Comparison of ENCODE assay signal across 31 cellular contexts in genomic region chr18:79873449-79874110, GRCh38.
DNase-seq lines count a peak whose midpoint lies in the region; ATAC-seq and TF ChIP-seq lines count a peak whose summit lies in the region.
"Had no signal": no experiment of that assay in that cellular context is flagged by ENCODE, and none has a peak within 500 bp of the region (broad histone marks: within the 10 kb centered on the region; RNA-seq: fewer than 3 reads in every experiment).

No MANE protein-coding gene starts in this region.

- H3K4me1 ChIP-seq in heart left ventricle, result no peaks in the 10 kb centered on the region
- H3K4me1 ChIP-seq in endodermal cell (ENCODE audit: control insufficient read depth, insufficient read depth, low read length), result no peaks in the 10 kb centered on the region
- H3K4me1 ChIP-seq: Caco-2, left lung, SJSA1, upper lobe of left lung had no signal

- WGBS in heart left ventricle, 4 donors, result 52 to 71% (median 67%) methylated on average over 27 to 34 of the region's 34 CpGs
- 81 to 85% methylated on average over 16 to 34 of the region's 34 CpGs for whole genome bisulfite sequencing in endodermal cell (ENCODE audit: insufficient coverage in 1 of 2, insufficient read length in 1 of 2), 2 experiments

- TF ChIP-seq POLR2A in heart left ventricle (IDR thresholded peaks at IDR 0.05), result no peak

- H3K4me3 Mint-ChIP-seq in endodermal cell (no peak overlapping the region), nephron (peak overlapping the region in 1 of 3 experiments; percentile 44)
- H3K4me3 Mint-ChIP-seq: activated CD8-positive, alpha-beta T cell treated with anti-CD3 and anti-CD28 coated beads, Interleukin-2, amount 10 ng/mL, durations not matched to agents 7 days and 5 days; activated naive CD4-positive, alpha-beta T cell treated with anti-CD3 and anti-CD28 coated beads, Interleukin-2, amount 10 ng/mL, durations not matched to agents 7 days and 5 days; effector memory CD8-positive, alpha-beta T cell; immature natural killer cell; mesothelial cell of epicardium; naive B cell had no signal

- intact Hi-C loops in cardiac septum (cut with DNase I) (no loop called here), heart left ventricle (cut with DNase I) (no loop called here)

- no peaks in the 10 kb centered on the region for H3K36me3 Mint-ChIP-seq in endodermal cell (ENCODE audit: low read depth)
- H3K36me3 Mint-ChIP-seq in nephron (ENCODE audit: low read depth), result no peaks in the 10 kb centered on the region
- H3K36me3 Mint-ChIP-seq: activated naive CD4-positive, alpha-beta T cell treated with anti-CD3 and anti-CD28 coated beads, Interleukin-2, amount 10 ng/mL, durations not matched to agents 7 days and 5 days; immature natural killer cell; mesothelial cell of epicardium; naive B cell had no signal

- no peaks in the 10 kb centered on the region for H3K9me3 Mint-ChIP-seq in endodermal cell
- H3K9me3 Mint-ChIP-seq in nephron, result no peaks in the 10 kb centered on the region
- H3K9me3 Mint-ChIP-seq: activated naive CD4-positive, alpha-beta T cell treated with anti-CD3 and anti-CD28 coated beads, Interleukin-2, amount 10 ng/mL, durations not matched to agents 7 days and 5 days; effector memory CD8-positive, alpha-beta T cell; immature natural killer cell; mesothelial cell of epicardium; naive B cell had no signal

- no peak for TF ChIP-seq CTCF in heart left ventricle (IDR thresholded peaks at IDR 0.05)
- no peak for TF ChIP-seq CTCF in endodermal cell (conservative IDR thresholded peaks at IDR 0.05)
- no peak for TF ChIP-seq CTCF in nephron (IDR thresholded peaks at IDR 0.05; ENCODE audit: unreplicated experiment in 3 of 3)

- H3K27me3 ChIP-seq in heart left ventricle, result peaks cover 0 to 42% (median 13%) of the 10 kb centered on the region in 9 donors
- H3K27me3 ChIP-seq in endodermal cell (ENCODE audit: control insufficient read depth, insufficient read depth, low read length, poor library complexity, severe bottlenecking), result no peaks in the 10 kb centered on the region
- H3K27me3 ChIP-seq: hepatocyte, SJSA1, upper lobe of left lung had no signal

- no peak overlapping the region for H3K27ac ChIP-seq in heart left ventricle
- no peak overlapping the region for H3K27ac ChIP-seq in endodermal cell (ENCODE audit: low read depth, low read length)
- H3K27ac ChIP-seq: hepatocyte, left lung, SJSA1, upper lobe of left lung had no signal

- H3K4me1 Mint-ChIP-seq in endodermal cell, result no peaks in the 10 kb centered on the region
- peaks cover 14% of the 10 kb centered on the region for H3K4me1 Mint-ChIP-seq in nephron
- H3K4me1 Mint-ChIP-seq: activated naive CD4-positive, alpha-beta T cell treated with anti-CD3 and anti-CD28 coated beads, Interleukin-2, amount 10 ng/mL, durations not matched to agents 7 days and 5 days; immature natural killer cell; naive B cell had no signal

- H3K4me3 ChIP-seq in heart left ventricle, result no peak overlapping the region
- no peak overlapping the region for H3K4me3 ChIP-seq in endodermal cell (ENCODE audit: low read length)
- H3K4me3 ChIP-seq: hepatocyte, left lung, SJSA1, upper lobe of left lung had no signal

- no peak for ATAC-seq in heart left ventricle
- ATAC-seq: activated CD8-positive, alpha-beta T cell treated with anti-CD3 and anti-CD28 coated beads, Interleukin-2, amount 10 ng/mL, durations not matched to agents 7 days and 5 days; effector memory CD8-positive, alpha-beta T cell had no signal

- H3K36me3 ChIP-seq in heart left ventricle (no peaks in the 10 kb centered on the region), endodermal cell (ENCODE audit: control insufficient read depth, insufficient read depth, low read length) (no peaks in the 10 kb centered on the region)
- H3K36me3 ChIP-seq: left lung, SJSA1, upper lobe of left lung had no signal

- H3K27ac Mint-ChIP-seq in endodermal cell (no peak overlapping the region), nephron (peak overlapping the region in 2 of 3 experiments; percentile 4 to 37)
- H3K27ac Mint-ChIP-seq: activated CD8-positive, alpha-beta T cell treated with anti-CD3 and anti-CD28 coated beads, Interleukin-2, amount 10 ng/mL, durations not matched to agents 7 days and 5 days; activated naive CD4-positive, alpha-beta T cell treated with anti-CD3 and anti-CD28 coated beads, Interleukin-2, amount 10 ng/mL, durations not matched to agents 7 days and 5 days; effector memory CD8-positive, alpha-beta T cell; immature natural killer cell; mesothelial cell of epicardium had no signal

- H3K9me3 ChIP-seq in heart left ventricle (no peaks in the 10 kb centered on the region), endodermal cell (ENCODE audit: control insufficient read depth, low read length) (no peaks in the 10 kb centered on the region)
- H3K9me3 ChIP-seq: Caco-2, left lung, upper lobe of left lung had no signal

- H3K27me3 Mint-ChIP-seq in endodermal cell (ENCODE audit: insufficient read depth), result peaks cover 1% of the 10 kb centered on the region
- H3K27me3 Mint-ChIP-seq in nephron (ENCODE audit: low read depth), result peaks cover 16% of the 10 kb centered on the region
- H3K27me3 Mint-ChIP-seq: effector memory CD8-positive, alpha-beta T cell had no signal

- DNase-seq in cardiac septum (ENCODE audit: low spot score) (peak; percentile 70), heart left ventricle (no peak), endodermal cell (peak; percentile 51), NCI-H524 treated with DMSO at 0.1 percent for 48 hours (lab: John Stamatoyannopoulos, UW) (no peak), NCI-H2227 (lab: John Stamatoyannopoulos, UW; ENCODE audit: unreplicated experiment) (no peak)
- no peak for DNase-seq in effector CD8-positive, alpha-beta T cell (lab: John Stamatoyannopoulos, UW)
- DNase-seq: activated CD4-positive, CD25-positive, alpha-beta regulatory T cell treated with anti-CD3 and anti-CD28 coated beads, Interleukin-2, amount 50 U/mL, for 72 hours; activated CD8-positive, alpha-beta T cell treated with anti-CD3 and anti-CD28 coated beads, Interleukin-2, amount 10 ng/mL, durations not matched to agents 7 days and 5 days; activated naive CD4-positive, alpha-beta T cell treated with anti-CD3 and anti-CD28 coated beads, Interleukin-2, amount 10 ng/mL, durations not matched to agents 7 days and 5 days; activated T-cell treated with anti-CD3 and anti-CD28 coated beads, Interleukin-2, amount 50 U/mL, for 48 hours; amygdala; C1 segment of cervical spinal cord; Caco-2; DMS79; effector memory CD8-positive, alpha-beta T cell; foreskin melanocyte; GF-D8; HCEC 1CT; immature natural killer cell; naive B cell; NCI-H1092 treated with DMSO at 0.1 percent for 48 hours; NCI-H1930; NCI-H748 treated with DMSO at 0.1 percent for 48 hours; stimulated activated CD4-positive, alpha-beta T cell treated with anti-CD3 and anti-CD28 coated beads, Interleukin-12 subunit alpha, Interleukin-12 subunit beta, amount 100 ng/mL, for 4 hours; stimulated activated CD4-positive, alpha-beta T cell treated with anti-CD3 and anti-CD28 coated beads, Interleukin-4, amount 100 ng/mL, for 1 hour had no signal

- no peak overlapping the region for H3K9ac ChIP-seq in endodermal cell (ENCODE audit: extremely low read depth, low read length, poor library complexity, severe bottlenecking)

Comparison
In these comparisons a context has a peak if more than half of its experiments do, and no peak if none do; other contexts are left out.
1. DNase-seq: peak in cardiac septum (single experiment) and endodermal cell (single experiment); none in heart left ventricle (0 of 5), effector CD8-positive, alpha-beta T cell (single experiment), NCI-H524 treated with DMSO at 0.1 percent for 48 hours (single experiment) and NCI-H2227 (single experiment).